Comparison of ENCODE assay signal across 10 cellular contexts in genomic region chr14:69573841-69574265, GRCh38. TPM values are rescaled to one million over a fixed set of nuclear protein-coding genes. Genes with fewer than 3 reads are reported as not detected.
DNase-seq lines count a peak whose midpoint lies in the region; ATAC-seq and TF ChIP-seq lines count a peak whose summit lies in the region.
"Had no signal": no experiment of that assay in that cellular context is flagged by ENCODE, and none has a peak within 500 bp of the region (broad histone marks: within the 10 kb centered on the region; RNA-seq: fewer than 3 reads in every experiment).

No MANE protein-coding gene starts in this region.

- peak overlapping the region; percentile 80 for H2AFZ ChIP-seq in neuron (ENCODE audit: low read depth, low read length)

- ATAC-seq in GM19023 (IDR thresholded peaks at IDR 0.05; ENCODE audit: unreplicated experiment) (no peak), left lung (no peak), GM19324 (IDR thresholded peaks at IDR 0.05; ENCODE audit: low FRiP score, unreplicated experiment) (no peak), GM19397 (IDR thresholded peaks at IDR 0.05; ENCODE audit: unreplicated experiment) (no peak)

- H3K27me3 ChIP-seq in DOHH2 (ENCODE audit: control insufficient read depth, low read length) (peaks cover 25% of the 10 kb centered on the region), neuron (ENCODE audit: insufficient read depth, low read length) (no peaks in the 10 kb centered on the region), left lung (peaks cover 63 to 97% of the 10 kb centered on the region in 2 donors)

- peaks cover 9% of the 10 kb centered on the region for H3K4me1 Mint-ChIP-seq in activated naive CD8-positive, alpha-beta T cell treated with anti-CD3 and anti-CD28 coated beads for 36 hours

- H3K9me2 ChIP-seq in DOHH2 (replicated peaks; ENCODE audit: control insufficient read depth, low read length) = no peaks in the 10 kb centered on the region

- H3K4me3 ChIP-seq in DOHH2 (ENCODE audit: low read length) (no peak overlapping the region), neuron (ENCODE audit: low read length) (peak overlapping the region; percentile 82), left lung (no peak overlapping the region)

- H3K9me3 ChIP-seq in DOHH2 (ENCODE audit: control insufficient read depth, insufficient read depth, low read length) (no peaks in the 10 kb centered on the region), neuron (ENCODE audit: low read length) (peaks cover 17% of the 10 kb centered on the region), left lung (no peaks in the 10 kb centered on the region)

- no peaks in the 10 kb centered on the region for H3K36me3 ChIP-seq in DOHH2 (ENCODE audit: control insufficient read depth, low read length)
- peaks cover 35% of the 10 kb centered on the region for H3K36me3 ChIP-seq in neuron (ENCODE audit: insufficient read depth, low read length)
- no peaks in the 10 kb centered on the region for H3K36me3 ChIP-seq in left lung

- H4K20me1 ChIP-seq in DOHH2 (ENCODE audit: control insufficient read depth, insufficient read depth, low read depth, low read length) = no peaks in the 10 kb centered on the region

- intact Hi-C loops in left lung (cut with DNase I) = no loop called here

- no peaks in the 10 kb centered on the region for H3K9me3 Mint-ChIP-seq in activated naive CD8-positive, alpha-beta T cell treated with anti-CD3 and anti-CD28 coated beads for 36 hours
- H3K9me3 Mint-ChIP-seq: dendritic cell treated with granulocyte-macrophage colony-stimulating factor and Interleukin-4, amounts not matched to agents 40 ng/mL and 50 ng/mL, for 4 days had no signal

- H3K4me1 ChIP-seq in DOHH2 (ENCODE audit: control insufficient read depth, low read length) (peaks cover 4% of the 10 kb centered on the region; the same call in 1 of the 2 replicates), neuron (ENCODE audit: insufficient read depth, low read length) (peaks cover 12% of the 10 kb centered on the region), left lung (peaks cover 19 to 38% of the 10 kb centered on the region in 2 donors)

- TF ChIP-seq CTCF in DOHH2 (IDR thresholded peaks at IDR 0.05; ENCODE audit: low read depth, low read length, poor library complexity, severe bottlenecking) (no peak), left lung (IDR thresholded peaks at IDR 0.05) (no peak)

- H3K79me2 ChIP-seq in DOHH2 (ENCODE audit: control insufficient read depth, low read length) = no peaks in the 10 kb centered on the region

- H3K27ac ChIP-seq in DOHH2 (ENCODE audit: low read depth, low read length) (no peak overlapping the region), left lung (no peak overlapping the region)
- H3K27ac ChIP-seq: RWPE1 had no signal

- DNase-seq in NCI-H1694 (lab: John Stamatoyannopoulos, UW) (peak; percentile 61), left lung (no peak)
- no peak for DNase-seq in activated naive CD8-positive, alpha-beta T cell treated with anti-CD3 and anti-CD28 coated beads for 36 hours

- no peaks in the 10 kb centered on the region for H3F3A ChIP-seq in DOHH2 (ENCODE audit: control insufficient read depth, insufficient read depth)

- H3K4me3 Mint-ChIP-seq in activated naive CD8-positive, alpha-beta T cell treated with anti-CD3 and anti-CD28 coated beads for 36 hours = peak overlapping the region; percentile 22
- H3K4me3 Mint-ChIP-seq: dendritic cell treated with granulocyte-macrophage colony-stimulating factor and Interleukin-4, amounts not matched to agents 40 ng/mL and 50 ng/mL, for 4 days had no signal

- no peak overlapping the region for H3K27ac Mint-ChIP-seq in activated naive CD8-positive, alpha-beta T cell treated with anti-CD3 and anti-CD28 coated beads for 36 hours
- H3K27ac Mint-ChIP-seq: dendritic cell treated with granulocyte-macrophage colony-stimulating factor and Interleukin-4, amounts not matched to agents 40 ng/mL and 50 ng/mL, for 4 days had no signal

- peaks cover 76% of the 10 kb centered on the region for H3K27me3 Mint-ChIP-seq in activated naive CD8-positive, alpha-beta T cell treated with anti-CD3 and anti-CD28 coated beads for 36 hours

- peak overlapping the region; percentile 53 for H3K4me2 ChIP-seq in DOHH2 (ENCODE audit: low read length)

- no peaks in the 10 kb centered on the region for H3K36me3 Mint-ChIP-seq in activated naive CD8-positive, alpha-beta T cell treated with anti-CD3 and anti-CD28 coated beads for 36 hours

RNA-seq across cellular contexts. Expression of gene CCDC177, which starts 0.8 kb away (rescaled TPM):
- total RNA-seq in activated naive CD8-positive, alpha-beta T cell treated with anti-CD3 and anti-CD28 coated beads for 36 hours = not detected
- total RNA-seq in left lung = not detected

RNA-seq across cellular contexts. Expression of gene SUSD6, which starts 37.5 kb away (rescaled TPM):
- 10 to 100 TPM; 26.3 TPM for total RNA-seq in activated naive CD8-positive, alpha-beta T cell treated with anti-CD3 and anti-CD28 coated beads for 36 hours
- 10 to 100 TPM; 63.8 to 77.4 TPM for total RNA-seq in left lung
